In the genomic region with DNA sequence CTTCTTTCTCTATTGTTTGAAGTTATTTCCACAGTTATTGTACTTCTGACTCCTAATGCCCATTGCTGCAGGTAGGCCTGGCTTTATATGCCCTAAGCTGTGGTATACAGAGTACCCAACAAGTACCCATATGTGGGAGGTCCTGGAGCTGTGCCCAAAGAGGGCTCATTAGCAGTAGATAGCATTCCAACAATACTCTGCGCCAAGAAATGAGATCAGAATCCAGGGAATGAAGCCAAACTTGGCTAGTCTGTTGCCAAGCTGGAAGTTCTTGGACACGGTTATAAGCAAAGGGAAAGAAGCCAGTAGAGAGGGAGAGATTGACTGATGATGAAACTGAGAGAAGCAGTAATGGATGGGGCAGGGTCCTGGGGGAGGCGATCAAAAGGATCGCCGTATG, we compare ENCODE assay signal across 10 cellular contexts. TPM values are rescaled to one million over a fixed set of nuclear protein-coding genes. Genes with fewer than 3 reads are reported as not detected.
A peak's percentile ranks its signal among the peaks of the same experiment; 100 is the strongest.
DNase-seq lines count a peak whose midpoint lies in the region; ATAC-seq, FAIRE-seq and TF ChIP-seq lines count a peak whose summit lies in the region.
"Had no signal": no experiment of that assay in that cellular context is flagged by ENCODE, and none has a peak within 500 bp of the region (broad histone marks: within the 10 kb centered on the region; RNA-seq: fewer than 3 reads in every experiment).

No MANE protein-coding gene starts in this region.

- no peak overlapping the region for H2AK5ac ChIP-seq in H1 (ENCODE audit: low read depth, low read length)
- no peak overlapping the region for H2AK5ac ChIP-seq in mesendoderm (ENCODE audit: low read length)

- H3K79me2 ChIP-seq in H1 (ENCODE audit: control insufficient read depth in 1 of 2, insufficient read depth in 2 of 2, low read length in 2 of 2) (no peaks in the 10 kb centered on the region), mesendoderm (ENCODE audit: control insufficient read depth, insufficient read depth, low read length) (no peaks in the 10 kb centered on the region)

- 92% methylated on average over 5 of the region's 5 CpGs; no CpG with 5 or more reads in 1 of the 2 experiments for WGBS in H1 (ENCODE audit: extremely low coverage in 1 of 2, insufficient coverage in 1 of 2, insufficient read length in 1 of 2, insufficient replicate concordance in 2 of 2, low coverage in 1 of 2, low lambda C conversion rate in 2 of 2, missing lambda C conversion rate in 1 of 2), 2 experiments
- no CpG with 5 or more reads among the region's 5 CpGs for WGBS in mesendoderm (ENCODE audit: extremely low coverage, insufficient coverage, low lambda C conversion rate)

- H3K36me3 Mint-ChIP-seq in activated naive CD4-positive, alpha-beta T cell treated with anti-CD3 and anti-CD28 coated beads, Interleukin-2, amount 10 ng/mL, durations not matched to agents 7 days and 5 days, result no peaks in the 10 kb centered on the region
- no peaks in the 10 kb centered on the region for H3K36me3 Mint-ChIP-seq in CD4-positive, alpha-beta T cell (ENCODE audit: low read depth)

- no peak overlapping the region for H3K4me2 ChIP-seq in H1 (ENCODE audit: insufficient read depth in 1 of 2, low read depth in 2 of 2, low read length in 2 of 2)
- H3K4me2 ChIP-seq in mesendoderm (ENCODE audit: low read length), result no peak overlapping the region

- H3K27ac ChIP-seq in H1 (ENCODE audit: low read depth, low read length) (no peak overlapping the region), mesendoderm (ENCODE audit: low read depth, low read length) (no peak overlapping the region)
- no peak overlapping the region for H3K27ac ChIP-seq in CD4-positive, alpha-beta T cell (ENCODE audit: low read depth, low read length)

- no peak overlapping the region for H3K56ac ChIP-seq in H1 (replicated peaks; ENCODE audit: insufficient read length, low read depth, low read length)
- no peak overlapping the region for H3K56ac ChIP-seq in mesendoderm (ENCODE audit: low read length)

- H2AFZ ChIP-seq in H1 (ENCODE audit: low read length), result no peak overlapping the region

- no peak overlapping the region for H2BK12ac ChIP-seq in H1 (ENCODE audit: low read depth, low read length)

- H3K4me3 ChIP-seq in H1 (ENCODE audit: extremely low read depth in 1 of 4, insufficient read depth in 2 of 4, low read depth in 3 of 4, low read length in 4 of 4), result no peak overlapping the region
- H3K4me3 ChIP-seq in mesendoderm (ENCODE audit: low read length), result no peak overlapping the region

- no peak overlapping the region for H3K4ac ChIP-seq in H1 (replicated peaks; ENCODE audit: insufficient read length, low read depth, low read length)
- no peak overlapping the region for H3K4ac ChIP-seq in mesendoderm (ENCODE audit: low read depth, low read length)

- 0 out of 2 replicates have a peak overlapping the region, but pooled peaks have one; percentile 1 for H2BK20ac ChIP-seq in H1 (ENCODE audit: low read length)

- no peaks in the 10 kb centered on the region for H3K27me3 ChIP-seq in H1 (replicated peaks in 1 of 4; ENCODE audit: control insufficient read depth in 3 of 4, extremely low read depth in 1 of 4, insufficient read depth in 3 of 4, low read length in 3 of 4)
- H3K27me3 ChIP-seq in mesendoderm (ENCODE audit: insufficient read depth, low read length, poor library complexity), result no peaks in the 10 kb centered on the region
- H3K27me3 ChIP-seq in CD4-positive, alpha-beta T cell (ENCODE audit: control insufficient read depth, insufficient read depth, low read length), result no peaks in the 10 kb centered on the region

- H3K18ac ChIP-seq in H1 (ENCODE audit: extremely low read depth, low read length) (no peak overlapping the region), mesendoderm (ENCODE audit: low read length) (no peak overlapping the region)

- no peak overlapping the region for H3K27ac Mint-ChIP-seq in activated naive CD4-positive, alpha-beta T cell treated with anti-CD3 and anti-CD28 coated beads, Interleukin-2, amount 10 ng/mL, durations not matched to agents 7 days and 5 days
- no peak overlapping the region for H3K27ac Mint-ChIP-seq in CD4-positive, alpha-beta T cell
- H3K27ac Mint-ChIP-seq: activated naive CD8-positive, alpha-beta T cell had no signal

- no peak overlapping the region for H2BK15ac ChIP-seq in H1 (ENCODE audit: low read length)
- no peak overlapping the region for H2BK15ac ChIP-seq in mesendoderm (replicated peaks; ENCODE audit: low read depth)

- no peak overlapping the region for H3K14ac ChIP-seq in H1 (ENCODE audit: insufficient read length)

- no peak overlapping the region for H3K23ac ChIP-seq in H1 (ENCODE audit: insufficient read length)
- H3K23ac ChIP-seq in mesendoderm (ENCODE audit: low read length), result no peak overlapping the region

- CTCF ChIA-PET in H1 (lab: Charles Lee; ENCODE audit: partially characterized antibody), result interaction anchor here (1.1 kb wide), 1 partner anchor 15 kb away, joined by 3 read pairs; no protein-coding TSS in a partner anchor
- CTCF ChIA-PET in activated naive CD4-positive, alpha-beta T cell treated with anti-CD3 and anti-CD28 coated beads, Interleukin-2, amount 10 ng/mL, durations not matched to agents 7 days and 5 days (lab: Charles Lee), result no interaction called here
- CTCF ChIA-PET in CD4-positive, alpha-beta T cell (lab: Charles Lee), result no interaction called here

- intact Hi-C loops in CD4-positive, alpha-beta T cell (cut with DNase I, micrococcal nuclease), result no loop called here

- no peaks in the 10 kb centered on the region for H3K36me3 ChIP-seq in H1 (ENCODE audit: control insufficient read depth in 2 of 4, insufficient read depth in 4 of 4, low read length in 3 of 4)
- H3K36me3 ChIP-seq in mesendoderm (ENCODE audit: control insufficient read depth, insufficient read depth, low read length), result no peaks in the 10 kb centered on the region

- no peak for TF ChIP-seq CTCF in H1 (IDR thresholded peaks at IDR 0.05; ENCODE audit: control extremely low read depth in 1 of 3, insufficient read depth in 1 of 3, low read depth in 1 of 3, low read length in 3 of 3)
- no peak for TF ChIP-seq CTCF in CD4-positive, alpha-beta T cell (IDR thresholded peaks at IDR 0.05)

- no peaks in the 10 kb centered on the region; the same call in 1 of the 2 replicates for H3K23me2 ChIP-seq in H1 (ENCODE audit: low read depth, low read length)

- no peak for FAIRE-seq in H1 (lab: Jason Lieb, UNC)

- H2BK120ac ChIP-seq in H1 (replicated peaks; ENCODE audit: low read depth, low read length), result no peak overlapping the region
- H2BK120ac ChIP-seq in mesendoderm (ENCODE audit: low read depth, low read length), result no peak overlapping the region

- peaks cover 0 to 4% of the 10 kb centered on the region in 2 experiments; a peak in 2 of 4 replicates for H3K9me3 ChIP-seq in H1 (ENCODE audit: insufficient read depth in 2 of 2, low read depth in 1 of 2, low read length in 1 of 2)
- no peaks in the 10 kb centered on the region for H3K9me3 ChIP-seq in CD4-positive, alpha-beta T cell (ENCODE audit: control insufficient read depth, low read length)

- H2BK5ac ChIP-seq in H1 (ENCODE audit: low read depth, low read length) (no peak overlapping the region; the same call in 1 of the 2 replicates), mesendoderm (ENCODE audit: low read length) (peak overlapping the region; percentile 25)

- POLR2A ChIA-PET in H1 (lab: Charles Lee; ENCODE audit: partially characterized antibody), result no interaction called here
- POLR2A ChIA-PET in CD4-positive, alpha-beta T cell (lab: Charles Lee), result interaction anchor here (0.7 kb wide), 1 partner anchor 99 kb away, joined by 4 read pairs; no protein-coding TSS in a partner anchor

- H3K4me1 ChIP-seq in H1 (replicated peaks in 1 of 4; ENCODE audit: control insufficient read depth in 3 of 4, insufficient read depth in 4 of 4, low read length in 3 of 4) (no peaks in the 10 kb centered on the region), mesendoderm (ENCODE audit: control insufficient read depth, low read depth, low read length) (no peaks in the 10 kb centered on the region)

- H3K27me3 Mint-ChIP-seq in activated naive CD4-positive, alpha-beta T cell treated with anti-CD3 and anti-CD28 coated beads, Interleukin-2, amount 10 ng/mL, durations not matched to agents 7 days and 5 days, result no peaks in the 10 kb centered on the region
- peaks cover 15% of the 10 kb centered on the region for H3K27me3 Mint-ChIP-seq in CD4-positive, alpha-beta T cell

- H4K8ac ChIP-seq in H1 (ENCODE audit: extremely low read depth, insufficient read depth, low read length) (no peak overlapping the region; the same call in 1 of the 2 replicates), mesendoderm (ENCODE audit: low read depth, low read length) (no peak overlapping the region)

- H4K5ac ChIP-seq in H1 (ENCODE audit: insufficient read length, low read depth, low read length), result no peak overlapping the region
- H4K5ac ChIP-seq in mesendoderm (ENCODE audit: low read length), result no peak overlapping the region

- no peak for TF ChIP-seq RAD21 in H1 (IDR thresholded peaks at IDR 0.05 in 1 of 2, conservative IDR thresholded peaks at IDR 0.05 in 1 of 2; ENCODE audit: low read depth in 2 of 2, low read length in 2 of 2)

- H3K4me3 Mint-ChIP-seq in activated naive CD4-positive, alpha-beta T cell treated with anti-CD3 and anti-CD28 coated beads, Interleukin-2, amount 10 ng/mL, durations not matched to agents 7 days and 5 days, result no peak overlapping the region
- H3K4me3 Mint-ChIP-seq in CD4-positive, alpha-beta T cell, result no peak overlapping the region
- H3K4me3 Mint-ChIP-seq: activated naive CD8-positive, alpha-beta T cell had no signal

- no peak overlapping the region for H4K91ac ChIP-seq in H1 (replicated peaks; ENCODE audit: insufficient read length, low read length)

- ATAC-seq in GM21515 (IDR thresholded peaks at IDR 0.05; ENCODE audit: unreplicated experiment), result no peak
- no peak for ATAC-seq in CD4-positive, alpha-beta T cell (ENCODE audit: poor library complexity)

- no peaks in the 10 kb centered on the region for H3K9me3 Mint-ChIP-seq in activated naive CD4-positive, alpha-beta T cell treated with anti-CD3 and anti-CD28 coated beads, Interleukin-2, amount 10 ng/mL, durations not matched to agents 7 days and 5 days
- H3K9me3 Mint-ChIP-seq in CD4-positive, alpha-beta T cell, result peaks cover 3% of the 10 kb centered on the region

- H4K20me1 ChIP-seq in H1 (replicated peaks in 1 of 2; ENCODE audit: control insufficient read depth in 1 of 2, insufficient read depth in 2 of 2, low read length in 2 of 2), result no peaks in the 10 kb centered on the region

- TF ChIP-seq EP300 in H1 (IDR thresholded peaks at IDR 0.05; ENCODE audit: borderline replicate concordance in 1 of 2, low read depth in 2 of 2, low read length in 2 of 2), result no peak

- TF ChIP-seq POLR2A in H1 (IDR thresholded peaks at IDR 0.05; ENCODE audit: control extremely low read depth in 1 of 2, low read depth in 2 of 2, low read length in 2 of 2), result no peak

- no peak overlapping the region for H3K9ac ChIP-seq in H1 (replicated peaks in 1 of 4; ENCODE audit: extremely low read depth in 1 of 4, low read depth in 3 of 4, low read length in 3 of 4)
- no peak overlapping the region for H3K9ac ChIP-seq in mesendoderm (ENCODE audit: low read length)

- H3K79me1 ChIP-seq in H1 (ENCODE audit: low read depth, low read length), result no peaks in the 10 kb centered on the region
- H3K79me1 ChIP-seq in mesendoderm (ENCODE audit: low read length), result no peaks in the 10 kb centered on the region

- DNase-seq in AG08396 (ENCODE audit: low spot score) (peak; percentile 50), NCI-H1694 (lab: John Stamatoyannopoulos, UW) (peak; percentile 89), H1 (ENCODE audit: low read depth in 1 of 2, low spot score in 2 of 2) (no peak), mesendoderm (no peak), SIG-M5 (lab: John Stamatoyannopoulos, UW) (no peak)
- DNase-seq in activated naive CD4-positive, alpha-beta T cell treated with anti-CD3 and anti-CD28 coated beads, Interleukin-2, amount 10 ng/mL, durations not matched to agents 7 days and 5 days, result no peak
- no peak for DNase-seq in CD4-positive, alpha-beta T cell
- DNase-seq: SHP77 had no signal

- H3K4me1 Mint-ChIP-seq in activated naive CD4-positive, alpha-beta T cell treated with anti-CD3 and anti-CD28 coated beads, Interleukin-2, amount 10 ng/mL, durations not matched to agents 7 days and 5 days, result no peaks in the 10 kb centered on the region
- H3K4me1 Mint-ChIP-seq in CD4-positive, alpha-beta T cell (ENCODE audit: low read depth), result no peaks in the 10 kb centered on the region

RNA-seq across cellular contexts. Expression of a gene that starts 29.7 kb away (rescaled TPM):
- total RNA-seq in H1 (2021; fragmentation: NEBNext Ultra II Directional; extraction: Animal tissue kit (Norgen Biotek cat#: 25700)), result 78.7 and 83.1 TPM in 2 replicates
- 9.0 and 12.6 TPM in 2 replicates for polyA plus RNA-seq in H1 (2011; rRNA removed)
- 17.4 TPM for polyA plus RNA-seq in H1 (2011; cell fraction: cytosol; rRNA removed)
- polyA plus RNA-seq in H1 (2011; cell fraction: nucleus; rRNA removed), result 13.0 TPM
- 12.2 to 25.3 TPM (median 17.9 TPM) in 4 replicates for polyA plus RNA-seq in H1 (2012, experiment 1 of 2)
- 1.5 TPM for polyA plus RNA-seq in H1 (2012, experiment 2 of 2)
- polyA plus RNA-seq in H1 (2013, experiment 1 of 2), result 29.1 TPM
- polyA plus RNA-seq in H1 (2013, experiment 2 of 2), result 30.1 TPM
- 45.6 and 62.0 TPM in 2 replicates for polyA minus RNA-seq in H1 (2011; rRNA and poly(A)+ RNA removed)
- 30.0 TPM for polyA minus RNA-seq in H1 (2011; cell fraction: cytosol; rRNA and poly(A)+ RNA removed)
- polyA minus RNA-seq in H1 (2011; cell fraction: nucleus; rRNA and poly(A)+ RNA removed), result 59.1 TPM
- polyA plus RNA-seq in mesendoderm (2013, experiment 1 of 2), result 25.3 TPM
- polyA plus RNA-seq in mesendoderm (2013, experiment 2 of 2), result 24.4 TPM
- 10 to 100 TPM; 13.3 to 14.7 TPM for total RNA-seq in CD4-positive, alpha-beta T cell

Comparison
In these comparisons a context has a peak if more than half of its experiments do, and no peak if none do; other contexts are left out.
1. DNase-seq: peak in AG08396 (single experiment) and NCI-H1694 (single experiment); none in H1 (0 of 2), mesendoderm (single experiment), activated naive CD4-positive, alpha-beta T cell treated with anti-CD3 and anti-CD28 coated beads, Interleukin-2, amount 10 ng/mL, durations not matched to agents 7 days and 5 days (single experiment), SIG-M5 (single experiment) and CD4-positive, alpha-beta T cell (0 of 10).